ENCODE assay signal across 10 cellular contexts in the genomic region with DNA sequence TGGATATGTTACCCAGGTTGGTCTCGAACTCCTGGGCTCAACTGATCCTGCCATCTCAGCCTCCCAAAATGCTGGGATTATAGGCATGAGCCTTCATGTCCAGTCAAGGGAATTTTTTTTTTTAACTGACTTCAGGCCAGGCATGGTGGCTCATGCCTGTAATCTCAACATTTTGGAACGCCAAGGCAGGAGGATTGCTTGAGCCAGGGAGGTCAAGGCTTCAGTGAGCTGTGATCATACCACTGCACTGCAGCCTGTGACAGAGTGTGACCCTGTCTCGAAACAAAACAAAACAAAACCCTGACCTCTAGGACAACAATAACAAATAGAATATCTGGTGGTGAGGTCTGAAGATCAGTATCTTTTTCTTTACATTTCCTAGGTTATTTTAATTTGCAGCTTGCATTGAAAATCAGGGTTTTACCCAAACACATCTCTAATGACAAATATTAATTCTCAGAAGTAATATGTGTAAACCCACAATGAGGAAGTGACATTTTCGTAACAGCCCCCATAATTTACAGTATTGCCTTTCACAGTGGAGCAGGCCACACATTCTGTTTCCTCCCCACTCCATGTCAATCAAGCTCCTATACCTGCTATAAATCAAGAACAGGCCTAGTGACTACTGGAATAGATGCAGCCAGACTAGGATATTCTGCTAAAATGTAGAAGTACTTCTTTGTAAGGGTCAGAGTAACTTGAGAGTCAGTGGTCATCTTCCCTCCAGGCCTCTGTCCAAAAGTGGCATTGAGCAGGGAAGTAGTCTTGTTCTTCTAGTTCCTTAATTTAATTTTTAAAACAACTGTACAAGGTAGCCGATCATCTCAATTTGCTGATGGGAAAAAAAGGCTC. TPM values are rescaled to one million over a fixed set of nuclear protein-coding genes. Genes with fewer than 3 reads are reported as not detected.
DNase-seq lines count a peak whose midpoint lies in the region; ATAC-seq and TF ChIP-seq lines count a peak whose summit lies in the region.
"Had no signal": no experiment of that assay in that cellular context is flagged by ENCODE, and none has a peak within 500 bp of the region (broad histone marks: within the 10 kb centered on the region; RNA-seq: fewer than 3 reads in every experiment).

No MANE protein-coding gene starts in this region.

- peak overlapping the region; percentile 18 for H3K27ac ChIP-seq in lower lobe of right lung
- H3K27ac ChIP-seq: gastrocnemius medialis, VCaP had no signal

- H3K4me3 ChIP-seq in lower lobe of right lung: no peak overlapping the region
- H3K4me3 ChIP-seq: gastrocnemius medialis had no signal

- no peaks in the 10 kb centered on the region for H3K9me3 ChIP-seq in lower lobe of right lung
- H3K9me3 ChIP-seq: gastrocnemius medialis had no signal

- intact Hi-C loops in lower lobe of right lung (cut with DNase I): no loop called here
- intact Hi-C loops in activated T-helper 2 cell treated with anti-CD3 and anti-CD28 coated beads, Interferon-gamma antibody, Interleukin-2, Interleukin-4, amounts not matched to agents 10 μg/mL and 5 μg/mL and 100 μg/mL, durations not matched to agents 14 hours and 24 hours and 36 hours (cut with micrococcal nuclease): no loop called here

- H3K4me1 ChIP-seq in lower lobe of right lung: peaks cover 3% of the 10 kb centered on the region
- H3K4me1 ChIP-seq: gastrocnemius medialis had no signal

- no peak for TF ChIP-seq CTCF in lower lobe of right lung (IDR thresholded peaks at IDR 0.05)
- no peak for TF ChIP-seq CTCF in osteocyte (IDR thresholded peaks at IDR 0.05)

- no peak for DNase-seq in lower lobe of right lung
- no peak for DNase-seq in RPMI8226
- no peak for DNase-seq in GF-D8 (lab: John Stamatoyannopoulos, UW)
- no peak for DNase-seq in osteocyte (ENCODE audit: extremely low spot score, unreplicated experiment)
- no peak for DNase-seq in activated T-helper 2 cell treated with anti-CD3 and anti-CD28 coated beads, Interferon-gamma antibody, Interleukin-2, Interleukin-4, amounts not matched to agents 10 μg/mL and 5 μg/mL and 100 μg/mL, durations not matched to agents 14 hours and 24 hours and 36 hours (ENCODE audit: low spot score)
- DNase-seq: gastrocnemius medialis had no signal

- no peak overlapping the region for H3K4me3 Mint-ChIP-seq in osteocyte (ENCODE audit: unreplicated experiment)
- H3K4me3 Mint-ChIP-seq in activated T-helper 2 cell treated with anti-CD3 and anti-CD28 coated beads, Interferon-gamma antibody, Interleukin-2, Interleukin-4, amounts not matched to agents 10 μg/mL and 5 μg/mL and 100 μg/mL, durations not matched to agents 14 hours and 24 hours and 36 hours (ENCODE audit: low read depth): no peak overlapping the region

- no peaks in the 10 kb centered on the region for H3K36me3 ChIP-seq in lower lobe of right lung
- H3K36me3 ChIP-seq: gastrocnemius medialis had no signal

- H3K36me3 Mint-ChIP-seq in osteocyte (ENCODE audit: unreplicated experiment): no peaks in the 10 kb centered on the region
- H3K36me3 Mint-ChIP-seq in activated T-helper 2 cell treated with anti-CD3 and anti-CD28 coated beads, Interferon-gamma antibody, Interleukin-2, Interleukin-4, amounts not matched to agents 10 μg/mL and 5 μg/mL and 100 μg/mL, durations not matched to agents 14 hours and 24 hours and 36 hours (ENCODE audit: low read depth): no peaks in the 10 kb centered on the region

- no peaks in the 10 kb centered on the region for H3K4me1 Mint-ChIP-seq in osteocyte (ENCODE audit: unreplicated experiment)
- H3K4me1 Mint-ChIP-seq in activated T-helper 2 cell treated with anti-CD3 and anti-CD28 coated beads, Interferon-gamma antibody, Interleukin-2, Interleukin-4, amounts not matched to agents 10 μg/mL and 5 μg/mL and 100 μg/mL, durations not matched to agents 14 hours and 24 hours and 36 hours (ENCODE audit: low read depth): peaks cover 4% of the 10 kb centered on the region

- no peak overlapping the region for H3K27ac Mint-ChIP-seq in osteocyte (ENCODE audit: unreplicated experiment)
- H3K27ac Mint-ChIP-seq in activated T-helper 2 cell treated with anti-CD3 and anti-CD28 coated beads, Interferon-gamma antibody, Interleukin-2, Interleukin-4, amounts not matched to agents 10 μg/mL and 5 μg/mL and 100 μg/mL, durations not matched to agents 14 hours and 24 hours and 36 hours: no peak overlapping the region

- H3K27me3 Mint-ChIP-seq in osteocyte (ENCODE audit: unreplicated experiment): peaks cover 2% of the 10 kb centered on the region
- peaks cover 43% of the 10 kb centered on the region for H3K27me3 Mint-ChIP-seq in activated T-helper 2 cell treated with anti-CD3 and anti-CD28 coated beads, Interferon-gamma antibody, Interleukin-2, Interleukin-4, amounts not matched to agents 10 μg/mL and 5 μg/mL and 100 μg/mL, durations not matched to agents 14 hours and 24 hours and 36 hours (ENCODE audit: low read depth)

- H3K27me3 ChIP-seq in lower lobe of right lung (ENCODE audit: low read depth): no peaks in the 10 kb centered on the region
- H3K27me3 ChIP-seq: gastrocnemius medialis had no signal

- peak; percentile 73 for ATAC-seq in GM18519 (IDR thresholded peaks at IDR 0.05; ENCODE audit: low FRiP score, unreplicated experiment)
- peak; percentile 62 for ATAC-seq in GM21737 (IDR thresholded peaks at IDR 0.05; ENCODE audit: unreplicated experiment)
- ATAC-seq in HG03520 (IDR thresholded peaks at IDR 0.05; ENCODE audit: unreplicated experiment): peak; percentile 73
- peak in 1 of 2 donors; percentile 41 for ATAC-seq in lower lobe of right lung
- ATAC-seq: gastrocnemius medialis had no signal

- no peaks in the 10 kb centered on the region for H3K9me3 Mint-ChIP-seq in osteocyte (ENCODE audit: unreplicated experiment)
- no peaks in the 10 kb centered on the region for H3K9me3 Mint-ChIP-seq in activated T-helper 2 cell treated with anti-CD3 and anti-CD28 coated beads, Interferon-gamma antibody, Interleukin-2, Interleukin-4, amounts not matched to agents 10 μg/mL and 5 μg/mL and 100 μg/mL, durations not matched to agents 14 hours and 24 hours and 36 hours

RNA-seq across cellular contexts. Expression of gene ECHDC3, which starts 43.3 kb away (rescaled TPM):
- total RNA-seq in lower lobe of right lung (29.5 TPM), osteocyte (0.55 and 1.2 TPM in 2 replicates)
- 0.23 TPM in 1 of 2 replicates, not detected in the other for total RNA-seq in activated T-helper 2 cell treated with anti-CD3 and anti-CD28 coated beads, Interferon-gamma antibody, Interleukin-2, Interleukin-4, amounts not matched to agents 10 μg/mL and 5 μg/mL and 100 μg/mL, durations not matched to agents 14 hours and 24 hours and 36 hours

Comparison
In these comparisons a context has a peak if more than half of its experiments do, and no peak if none do; other contexts are left out.
1. RNA of gene ECHDC3, which starts 43.3 kb away (total RNA-seq): 29.5 TPM in lower lobe of right lung (single experiment); 0.55 to 1.2 TPM in osteocyte and 0.23 TPM in activated T-helper 2 cell treated with anti-CD3 and anti-CD28 coated beads, Interferon-gamma antibody, Interleukin-2, Interleukin-4, amounts not matched to agents 10 μg/mL and 5 μg/mL and 100 μg/mL, durations not matched to agents 14 hours and 24 hours and 36 hours; every median in the first group is over 10 times any median in the second.